In genomic region chr11:69415411-69416122, GRCh38 we compare ENCODE assay signal across 14 cellular contexts.
"Had no signal": no experiment of that assay in that cellular context is flagged by ENCODE, and none has a peak within 500 bp of the region (broad histone marks: within the 10 kb centered on the region; RNA-seq: fewer than 3 reads in every experiment).

No MANE protein-coding gene starts in this region.

- ATAC-seq: natural killer cell; stimulated activated effector memory CD8-positive, alpha-beta T cell treated with anti-CD3 and anti-CD28 coated beads, Interleukin-12 subunit alpha, Interleukin-12 subunit beta, amount 100 ng/mL, for 72 hours had no signal

- H3K27me3 ChIP-seq: hepatocyte, transverse colon had no signal

- H3K4me3 ChIP-seq: dorsolateral prefrontal cortex, hepatocyte, transverse colon had no signal

- H3K27ac ChIP-seq: hepatocyte, transverse colon had no signal

- H3K36me3 ChIP-seq: transverse colon had no signal

- H2AFZ ChIP-seq: hepatocyte had no signal

- DNase-seq: activated CD4-positive, alpha-beta T cell treated with anti-CD3 and anti-CD28 coated beads, Interleukin-2, amount 10 ng/mL, durations not matched to agents 7 days and 5 days; activated CD8-positive, alpha-beta memory T cell treated with anti-CD3 and anti-CD28 coated beads, Interleukin-2, amount 50 U/mL, for 48 hours; activated gamma-delta T cell treated with Interleukin-2 at 50 U/mL for 16 hours; activated naive CD8-positive, alpha-beta T cell treated with anti-CD3 and anti-CD28 coated beads, Interleukin-2, amount 10 ng/mL, durations not matched to agents 7 days and 5 days; endodermal cell; islet precursor cell; mesendoderm; natural killer cell; stimulated activated CD4-positive, alpha-beta T cell treated with anti-CD3 and anti-CD28 coated beads, Interleukin-1b, Interleukin-23, amount 100 ng/mL, for 48 hours; SW 1271; transverse colon had no signal

- H3K9me3 ChIP-seq: transverse colon had no signal

- H3K4me2 ChIP-seq: hepatocyte had no signal
